ENCODE assay signal across 26 cellular contexts in genomic region chr9:116641292-116642059, GRCh38. TPM values are rescaled to one million over a fixed set of nuclear protein-coding genes. Genes with fewer than 3 reads are reported as not detected.
DNase-seq lines count a peak whose midpoint lies in the region; ATAC-seq and TF ChIP-seq lines count a peak whose summit lies in the region.
"Had no signal": no experiment of that assay in that cellular context is flagged by ENCODE, and none has a peak within 500 bp of the region (broad histone marks: within the 10 kb centered on the region; RNA-seq: fewer than 3 reads in every experiment).

No MANE protein-coding gene starts in this region.

- DNase-seq in left cardiac atrium, result no peak
- no peak for DNase-seq in right atrium auricular region (ENCODE audit: low spot score)
- DNase-seq in epithelial cell of esophagus (ENCODE audit: low read depth), result peak; percentile 42
- DNase-seq in omental fat pad (ENCODE audit: low spot score), result no peak
- no peak for DNase-seq in transverse colon
- DNase-seq in anterior cingulate cortex (lab: John Stamatoyannopoulos, UW), result no peak
- DNase-seq in posterior vena cava (ENCODE audit: low spot score), result no peak
- DNase-seq: activated B cell treated with CpG ODN at 0.5 μM for 24 hours; activated CD4-positive, alpha-beta T cell treated with anti-CD3 and anti-CD28 coated beads, Interleukin-2, amount 50 U/mL, for 1 hour; activated T-cell treated with anti-CD3 and anti-CD28 coated beads, Interleukin-2, amount 50 U/mL, for 48 hours; BE2C; body of pancreas; CD8-positive, alpha-beta T cell; dorsolateral prefrontal cortex; EL; naive B cell; NCI-H1105; NCI-H187; NCI-H2171; NCI-H510A; T-helper 1 cell; upper lobe of left lung had no signal

- 47 to 65% methylated on average over 1 to 2 of the region's 2 CpGs for WGBS in transverse colon (ENCODE audit: low coverage in 1 of 2), 2 donors

- TF ChIP-seq EP300 in transverse colon (IDR thresholded peaks at IDR 0.05; ENCODE audit: low read depth), result no peak

- TF ChIP-seq CTCF in right atrium auricular region (IDR thresholded peaks at IDR 0.05) (no peak), epithelial cell of esophagus (IDR thresholded peaks at IDR 0.05; ENCODE audit: insufficient read depth, low read depth, low read length, missing control alignments) (no peak), omental fat pad (IDR thresholded peaks at IDR 0.05) (no peak), transverse colon (IDR thresholded peaks at IDR 0.05) (no peak)

- H3K27ac ChIP-seq in right atrium auricular region (no peak overlapping the region), transverse colon (no peak overlapping the region)
- H3K27ac ChIP-seq: body of pancreas, dorsolateral prefrontal cortex, SK-N-MC, upper lobe of left lung had no signal

- intact Hi-C loops in left cardiac atrium (cut with DNase I), result loop anchor here in 1 of 2 donors (10.0 kb wide), 2 partner anchors 147 to 757 kb away; no protein-coding TSS in a partner anchor
- intact Hi-C loops in transverse colon (cut with DNase I; ENCODE audit: low total_unique reads), result no loop called here
- intact Hi-C loops in posterior vena cava (cut with DNase I), result no loop called here

- H3K36me3 ChIP-seq in right atrium auricular region, result no peaks in the 10 kb centered on the region
- no peaks in the 10 kb centered on the region for H3K36me3 ChIP-seq in transverse colon
- H3K36me3 ChIP-seq: upper lobe of left lung had no signal

- in situ Hi-C loops in transverse colon (cut with MboI; ENCODE audit: low pct_ligation_motif_present in 1 of 4, low pct_unique_long_range_greater_than_20kb in 1 of 4, low sequenced_read_pairs in 3 of 4), result loop anchor here in 2 of 4 donors (10.0 to 25.0 kb wide), 2 partner anchors 479 to 1047 kb away; partner anchors contain the start of gene PAPPA (in 1 of the 2)

- H3K4me1 ChIP-seq in right atrium auricular region (peaks cover 0 to 14% of the 10 kb centered on the region in 2 donors), transverse colon (no peaks in the 10 kb centered on the region)
- H3K4me1 ChIP-seq: BE2C, body of pancreas had no signal

- no peak overlapping the region for H3K4me3 ChIP-seq in right atrium auricular region
- no peak overlapping the region for H3K4me3 ChIP-seq in epithelial cell of esophagus (ENCODE audit: low read length)
- H3K4me3 ChIP-seq in transverse colon, result no peak overlapping the region
- H3K4me3 ChIP-seq: A549, body of pancreas, dorsolateral prefrontal cortex, SK-N-MC, upper lobe of left lung had no signal

- no peaks in the 10 kb centered on the region for H3K9me3 ChIP-seq in right atrium auricular region
- H3K9me3 ChIP-seq in transverse colon, result no peaks in the 10 kb centered on the region
- H3K9me3 ChIP-seq: A549, BE2C, body of pancreas, upper lobe of left lung had no signal

- H3K27me3 ChIP-seq in right atrium auricular region (no peaks in the 10 kb centered on the region), transverse colon (no peaks in the 10 kb centered on the region)
- H3K27me3 ChIP-seq: BE2C, body of pancreas, dorsolateral prefrontal cortex, upper lobe of left lung had no signal

- peak; percentile 51 to 60 for ATAC-seq in left cardiac atrium
- peak; percentile 76 for ATAC-seq in omental fat pad (ENCODE audit: low FRiP score)
- ATAC-seq in GM19467 (IDR thresholded peaks at IDR 0.05; ENCODE audit: unreplicated experiment), result no peak
- ATAC-seq: A549; body of pancreas; CD8-positive, alpha-beta T cell; stimulated activated memory B cell treated with anti-CD40 and anti-IgM and Interleukin-4, amounts not matched to agents 10 μg/mL and 1 μg/mL and 100 μg/mL, for 72 hours had no signal

- no peak for TF ChIP-seq POLR2A in transverse colon (IDR thresholded peaks at IDR 0.05)

RNA-seq across cellular contexts. Expression of gene TRIM32, which starts 45.6 kb away (rescaled TPM):
- total RNA-seq in left cardiac atrium (10 to 100 TPM; 14.5 to 18.7 TPM), right atrium auricular region (10 to 100 TPM; 12.2 to 13.9 TPM), omental fat pad (10 to 100 TPM in 3 of 4 donors, 1 to 10 TPM in 1; 9.5 to 22.4 (median 15.5) TPM), transverse colon (10 to 100 TPM in 3 of 4 donors, 1 to 10 TPM in 1; 4.1 to 40.2 (median 12.7) TPM), posterior vena cava (10 to 100 TPM; 17.4 to 24.4 TPM)
